Comparison of ENCODE assay signal across 8 cellular contexts in genomic region chr3:52153389-52154096, GRCh38. TPM values are rescaled to one million over a fixed set of nuclear protein-coding genes. Genes with fewer than 3 reads are reported as not detected.
DNase-seq lines count a peak whose midpoint lies in the region; ATAC-seq and TF ChIP-seq lines count a peak whose summit lies in the region.

No MANE protein-coding gene starts in this region.

- H3K27ac ChIP-seq in brain microvascular endothelial cell (no peak overlapping the region), tibial nerve (peak overlapping the region in 3 of 4 donors; percentile 87 to 95 (median 88))

- peak; percentile 11 for TF ChIP-seq CTCF in brain microvascular endothelial cell (IDR thresholded peaks at IDR 0.05; ENCODE audit: low read depth, low read length, missing control alignments)
- TF ChIP-seq CTCF in tibial nerve (IDR thresholded peaks at IDR 0.05) = no peak

- no peaks in the 10 kb centered on the region for H3K36me3 ChIP-seq in brain microvascular endothelial cell (replicated peaks)
- no peaks in the 10 kb centered on the region for H3K36me3 ChIP-seq in tibial nerve

- H3K4me3 ChIP-seq in brain microvascular endothelial cell (ENCODE audit: low read depth, low read length) = peak overlapping the region; percentile 84
- H3K4me3 ChIP-seq in tibial nerve = peak overlapping the region; percentile 49 to 94 (median 80)

- ATAC-seq in HG03097 (IDR thresholded peaks at IDR 0.05; ENCODE audit: low FRiP score, unreplicated experiment) (peak; percentile 19), left lobe of liver (peak; percentile 0)

- WGBS in tibial nerve, 2 donors = 9 to 20% methylated on average over 7 to 15 of the region's 18 CpGs

- in situ Hi-C loops in brain microvascular endothelial cell (cut with HindIII; ENCODE audit: low pct_ligation_motif_present, low sequenced_read_pairs) = no loop called here

- no peak for TF ChIP-seq EP300 in tibial nerve (IDR thresholded peaks at IDR 0.05)

- H3K4me1 ChIP-seq in tibial nerve = peaks cover 0 to 15% (median 10%) of the 10 kb centered on the region in 4 donors

- peak in 1 of 2 donors; percentile 4 for TF ChIP-seq POLR2A in tibial nerve (IDR thresholded peaks at IDR 0.05)

- DNase-seq in activated T-cell treated with anti-CD3 and anti-CD28 coated beads for 48 hours (ENCODE audit: low read depth) (peak; percentile 1), activated T-cell treated with anti-CD3 and anti-CD28 coated beads for 4 hours (no peak), NCI-H774 (lab: John Stamatoyannopoulos, UW) (peak; percentile 17), brain microvascular endothelial cell (peak; percentile 2), left lobe of liver (ENCODE audit: low spot score) (no peak), tibial nerve (ENCODE audit: low spot score in 2 of 2) (no peak), KG1 (lab: John Stamatoyannopoulos, UW) (no peak)

- H3K27me3 ChIP-seq in brain microvascular endothelial cell (replicated peaks) (no peaks in the 10 kb centered on the region), tibial nerve (no peaks in the 10 kb centered on the region)

- no peaks in the 10 kb centered on the region for H3K9me3 ChIP-seq in tibial nerve

RNA-seq across cellular contexts. Expression of gene POC1A, which starts 0.7 kb away (rescaled TPM):
- 2.1 TPM for total RNA-seq in left lobe of liver
- 1 to 10 TPM in 3 of 4 donors, under 1 TPM in 1; 0.84 to 3.1 (median 2.4) TPM for total RNA-seq in tibial nerve

RNA-seq across cellular contexts. Expression of gene ALAS1, which starts 44.4 kb away (rescaled TPM):
- total RNA-seq in left lobe of liver (187 TPM), tibial nerve (10 to 100 TPM; 26.1 to 37.1 (median 32.0) TPM)

Comparison
In these comparisons a context has a peak if more than half of its experiments do, and no peak if none do; other contexts are left out.
1. DNase-seq: peak in activated T-cell treated with anti-CD3 and anti-CD28 coated beads for 48 hours (single experiment), NCI-H774 (single experiment) and brain microvascular endothelial cell (single experiment); none in activated T-cell treated with anti-CD3 and anti-CD28 coated beads for 4 hours (single experiment), left lobe of liver (single experiment), tibial nerve (0 of 2) and KG1 (single experiment).